ENCODE assay signal across 21 cellular contexts in genomic region chr13:111534646-111535461, GRCh38.
DNase-seq lines count a peak whose midpoint lies in the region; ATAC-seq and TF ChIP-seq lines count a peak whose summit lies in the region.
"Had no signal": no experiment of that assay in that cellular context is flagged by ENCODE, and none has a peak within 500 bp of the region (broad histone marks: within the 10 kb centered on the region; RNA-seq: fewer than 3 reads in every experiment).

No MANE protein-coding gene starts in this region.

- no peak for TF ChIP-seq CTCF in lower lobe of right lung (IDR thresholded peaks at IDR 0.05)

- H3K9ac ChIP-seq in neuronal stem cell (ENCODE audit: low read depth, low read length, poor library complexity), result no peak overlapping the region
- H3K9ac ChIP-seq: parathyroid adenoma had no signal

- ATAC-seq in lower lobe of right lung, result no peak
- ATAC-seq: stimulated activated naive CD8-positive, alpha-beta T cell treated with anti-CD3 and anti-CD28 coated beads, Interleukin-15, amount 100 ng/mL, for 72 hours; T-cell had no signal

- H3K4me1 ChIP-seq in iPS DF 6.9 (ENCODE audit: control insufficient read depth, insufficient read depth, low read length) (peaks cover 11% of the 10 kb centered on the region), neuronal stem cell (ENCODE audit: control insufficient read depth in 2 of 2, insufficient read depth in 1 of 2, low read depth in 1 of 2, low read length in 2 of 2) (peaks cover 14 to 43% of the 10 kb centered on the region in 2 donors), lower lobe of right lung (no peaks in the 10 kb centered on the region)
- H3K4me1 ChIP-seq: HAP-1, parathyroid adenoma had no signal

- H3K9me3 ChIP-seq in iPS DF 6.9 (ENCODE audit: control insufficient read depth, insufficient read depth, low read length) (no peaks in the 10 kb centered on the region), neuronal stem cell (replicated peaks in 1 of 2; ENCODE audit: control insufficient read depth in 2 of 2, insufficient read depth in 1 of 2, low read depth in 1 of 2, low read length in 2 of 2) (peaks cover 0 to 3% of the 10 kb centered on the region in 2 donors), lower lobe of right lung (no peaks in the 10 kb centered on the region)
- H3K9me3 ChIP-seq: esophagus squamous epithelium, HAP-1 had no signal

- no peak overlapping the region for H2BK12ac ChIP-seq in neuronal stem cell (ENCODE audit: low read length)

- H2BK15ac ChIP-seq in neuronal stem cell (ENCODE audit: low read length), result no peak overlapping the region

- H3K4me3 ChIP-seq in iPS DF 6.9 (ENCODE audit: low read length), result peak overlapping the region; percentile 17; the same call in 1 of the 2 replicates
- H3K4me3 ChIP-seq in neuronal stem cell (ENCODE audit: low read length in 2 of 2), result peak overlapping the region in 1 of 2 donors; percentile 36
- no peak overlapping the region for H3K4me3 ChIP-seq in lower lobe of right lung
- H3K4me3 ChIP-seq: esophagus squamous epithelium, HAP-1 had no signal

- no peak overlapping the region for H3K23ac ChIP-seq in neuronal stem cell (ENCODE audit: low read depth, low read length, poor library complexity)

- no peaks in the 10 kb centered on the region for H3K79me1 ChIP-seq in neuronal stem cell (ENCODE audit: low read depth, low read length)

- peak overlapping the region; percentile 54 for H3K4me2 ChIP-seq in neuronal stem cell (ENCODE audit: insufficient read depth, low read length, poor library complexity, severe bottlenecking)

- intact Hi-C loops in lower lobe of right lung (cut with DNase I), result no loop called here

- H3K27ac ChIP-seq in iPS DF 6.9 (ENCODE audit: low read length) (no peak overlapping the region), neuronal stem cell (replicated peaks; ENCODE audit: low read length) (no peak overlapping the region), lower lobe of right lung (no peak overlapping the region)
- H3K27ac ChIP-seq: esophagus squamous epithelium, parathyroid adenoma had no signal

- peak overlapping the region; percentile 83 for H2AFZ ChIP-seq in neuronal stem cell (ENCODE audit: low read length)
- H2AFZ ChIP-seq: parathyroid adenoma had no signal

- WGBS in iPS DF 6.9 (ENCODE audit: insufficient coverage, insufficient read length), result no CpG with 5 or more reads among the region's 24 CpGs
- WGBS in neuronal stem cell (ENCODE audit: extremely low coverage in 2 of 2, insufficient read length in 2 of 2, insufficient replicate concordance in 1 of 2), 2 donors, result no CpG with 5 or more reads among the region's 24 CpGs

- H2BK5ac ChIP-seq in neuronal stem cell (ENCODE audit: low read length), result no peak overlapping the region

- DNase-seq in NCI-H1417 (lab: John Stamatoyannopoulos, UW) (peak in 2 of 3 experiments; percentile 30 to 65), NCI-H1417 treated with DMSO at 0.1 percent for 48 hours (lab: John Stamatoyannopoulos, UW) (no peak), NCI-H69 (lab: John Stamatoyannopoulos, UW) (peak; percentile 61), iPS DF 6.9 (ENCODE audit: low read depth, low spot score) (no peak), neuronal stem cell (ENCODE audit: low spot score) (peak; percentile 54), lower lobe of right lung (no peak), RPMI8226 (no peak)
- DNase-seq in stimulated activated CD4-positive, alpha-beta T cell treated with anti-CD3 and anti-CD28 coated beads, Interleukin-12 subunit alpha, Interleukin-12 subunit beta, amount 100 ng/mL, for 4 hours, result no peak
- DNase-seq: 8988T; activated CD4-positive, alpha-beta T cell treated with anti-CD3 and anti-CD28 coated beads, Interleukin-2, amount 50 U/mL, for 1 hour; activated gamma-delta T cell treated with Interleukin-2 at 50 U/mL for 16 hours; caudate nucleus; esophagus squamous epithelium; NCI-H187; Right ventricle myocardium superior; stimulated activated CD4-positive, alpha-beta T cell treated with anti-CD3 and anti-CD28 coated beads, Interleukin-2, amount 100 ng/mL, for 24 hours; stimulated activated naive CD8-positive, alpha-beta T cell treated with anti-CD3 and anti-CD28 coated beads, Interleukin-15, amount 100 ng/mL, for 72 hours; T-cell; trophoblast cell had no signal

- H2BK120ac ChIP-seq in neuronal stem cell (ENCODE audit: low read depth, low read length), result no peak overlapping the region

- no peak overlapping the region for H4K8ac ChIP-seq in neuronal stem cell (ENCODE audit: low read depth, low read length)

- no peak overlapping the region for H3K18ac ChIP-seq in neuronal stem cell (ENCODE audit: low read length)

- H3K27me3 ChIP-seq in iPS DF 6.9 (ENCODE audit: control insufficient read depth, insufficient read depth, low read length) (peaks cover 9% of the 10 kb centered on the region; the same call in 1 of the 2 replicates), neuronal stem cell (ENCODE audit: control insufficient read depth in 3 of 3, insufficient read depth in 3 of 3, low read depth in 1 of 3, low read length in 3 of 3) (peaks cover 0 to 37% (median 5%) of the 10 kb centered on the region in 3 experiments), lower lobe of right lung (ENCODE audit: low read depth) (peaks cover 92% of the 10 kb centered on the region)

- H3K36me3 ChIP-seq in iPS DF 6.9 (ENCODE audit: control insufficient read depth, insufficient read depth, low read length) (no peaks in the 10 kb centered on the region), neuronal stem cell (replicated peaks in 1 of 2; ENCODE audit: control insufficient read depth in 2 of 2, insufficient read depth in 2 of 2, low read length in 2 of 2) (no peaks in the 10 kb centered on the region), lower lobe of right lung (no peaks in the 10 kb centered on the region)
- H3K36me3 ChIP-seq: esophagus squamous epithelium, HAP-1 had no signal

- H3K14ac ChIP-seq in neuronal stem cell (ENCODE audit: low read length), result no peak overlapping the region

- H3K4ac ChIP-seq in neuronal stem cell (ENCODE audit: low read length), result no peak overlapping the region

- no peak overlapping the region for H2AK5ac ChIP-seq in neuronal stem cell (ENCODE audit: low read depth, low read length)

- H4K91ac ChIP-seq in neuronal stem cell (ENCODE audit: low read depth, low read length, poor library complexity), result no peak overlapping the region

Comparison
In these comparisons a context has a peak if more than half of its experiments do, and no peak if none do; other contexts are left out.
1. DNase-seq: peak in NCI-H1417 (2 of 3), NCI-H69 (single experiment) and neuronal stem cell (single experiment); none in NCI-H1417 treated with DMSO at 0.1 percent for 48 hours (single experiment), iPS DF 6.9 (single experiment), lower lobe of right lung (single experiment), RPMI8226 (single experiment) and stimulated activated CD4-positive, alpha-beta T cell treated with anti-CD3 and anti-CD28 coated beads, Interleukin-12 subunit alpha, Interleukin-12 subunit beta, amount 100 ng/mL, for 4 hours (single experiment).